ENCODE assay signal across 25 cellular contexts in the genomic region with DNA sequence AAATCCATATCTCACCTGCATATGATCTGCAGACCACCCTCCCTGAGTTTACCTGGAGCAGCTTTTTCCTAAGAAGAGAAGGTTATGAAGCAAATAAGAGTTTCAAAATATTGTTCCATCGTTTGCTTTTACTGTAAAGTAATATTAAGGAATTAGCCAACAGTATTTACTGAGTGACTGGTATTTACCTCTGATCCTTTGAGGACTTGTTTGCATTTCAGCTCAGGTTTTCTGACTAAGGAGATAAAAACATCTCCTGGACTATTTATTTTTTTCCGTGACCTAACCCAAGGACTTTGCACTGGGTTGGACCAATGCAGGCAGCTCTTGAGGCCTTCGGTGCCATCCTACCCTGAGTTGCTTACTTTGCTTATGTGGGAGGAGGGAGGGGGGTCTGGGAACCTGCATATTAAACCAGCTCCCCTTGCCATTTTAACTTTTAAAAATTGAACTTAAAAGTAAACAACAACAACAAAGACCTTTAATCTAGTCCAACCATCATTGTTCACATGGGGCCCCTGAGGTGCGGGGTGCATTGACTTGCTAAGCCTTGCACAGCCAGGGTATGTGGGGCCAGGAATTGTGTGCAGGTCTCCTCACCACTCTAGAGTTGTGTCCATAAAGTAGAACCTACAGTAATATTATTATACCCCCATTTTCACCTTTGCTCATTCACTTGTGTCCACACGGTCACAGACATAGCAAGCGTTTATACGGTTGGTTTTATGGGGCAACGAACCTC. TPM values are rescaled to one million over a fixed set of nuclear protein-coding genes. Genes with fewer than 3 reads are reported as not detected.
DNase-seq lines count a peak whose midpoint lies in the region; ATAC-seq, FAIRE-seq and TF ChIP-seq lines count a peak whose summit lies in the region.
"Had no signal": no experiment of that assay in that cellular context is flagged by ENCODE, and none has a peak within 500 bp of the region (broad histone marks: within the 10 kb centered on the region; RNA-seq: fewer than 3 reads in every experiment).

No MANE protein-coding gene starts in this region.

- intact Hi-C loops in mucosa of descending colon (cut with DNase I, micrococcal nuclease) (no loop called here), aorta (cut with DNase I) (no loop called here)
- intact Hi-C loops in CD4-positive, alpha-beta memory T cell (cut with micrococcal nuclease) = no loop called here

- peak; percentile 72; a peak in 4 of 5 replicates for TF ChIP-seq EP300 in A549 (IDR thresholded peaks at IDR 0.05)

- peak; percentile 35 to 85 for DNase-seq in A549 (ENCODE audit: low read depth in 1 of 2, low spot score in 1 of 2)
- DNase-seq in HuH-7 (ENCODE audit: low spot score) = peak; percentile 73
- peak in 1 of 3 donors; percentile 79 for DNase-seq in mucosa of descending colon
- DNase-seq in CD4-positive, alpha-beta memory T cell = no peak
- DNase-seq in T-helper 9 cell = no peak
- DNase-seq in aorta = no peak
- DNase-seq: activated CD4-positive, alpha-beta T cell treated with anti-CD3 and anti-CD28 coated beads for 1 hour; CD8-positive, alpha-beta T cell; EL; GOT3; heart left ventricle; immature natural killer cell; IMR-90; NCI-H2081; NCI-H510A treated with DMSO at 0.1 percent for 48 hours; OCI-M1; stimulated activated naive CD8-positive, alpha-beta T cell treated with anti-CD3 and anti-CD28 coated beads, Interleukin-15, amount 100 ng/mL, for 72 hours had no signal

- CTCF ChIA-PET in A549 (lab: Yijun Ruan, JAX) = interaction anchor here (1.0 to 6.2 kb wide), 6 partner anchors 9 to 114 kb away, joined by 3 to 38 read pairs (median 3); no protein-coding TSS in a partner anchor
- CTCF ChIA-PET in CD4-positive, alpha-beta memory T cell (lab: Charles Lee; ENCODE audit: partially characterized antibody) = interaction anchor here (1.1 kb wide), 2 partner anchors 9 to 30 kb away, joined by 4 read pairs; no protein-coding TSS in a partner anchor

- POLR2A ChIA-PET in A549 (lab: Yijun Ruan, JAX) = interaction anchor here (2.0 kb wide), 1 partner anchor 29 kb away, joined by 6 read pairs; no protein-coding TSS in a partner anchor
- POLR2A ChIA-PET in CD4-positive, alpha-beta memory T cell (lab: Charles Lee; ENCODE audit: partially characterized antibody) = no interaction called here

- H3K27me3 ChIP-seq in duodenal mucosa (ENCODE audit: control insufficient read depth in 1 of 2, insufficient read depth in 2 of 2, low read length in 2 of 2) = no peaks in the 10 kb centered on the region
- no peaks in the 10 kb centered on the region for H3K27me3 ChIP-seq in CD4-positive, alpha-beta memory T cell (ENCODE audit: insufficient read depth, low read length)
- no peaks in the 10 kb centered on the region for H3K27me3 ChIP-seq in aorta (ENCODE audit: control insufficient read depth in 1 of 2, insufficient read depth in 2 of 2, low read length in 1 of 2)
- H3K27me3 ChIP-seq: heart left ventricle, neutrophil, right atrium auricular region had no signal

- peak overlapping the region; percentile 93 for H3K4me2 ChIP-seq in A549

- H3K36me3 ChIP-seq in duodenal mucosa (ENCODE audit: control insufficient read depth in 1 of 2, insufficient read depth in 2 of 2, low read length in 2 of 2) = peaks cover 6 to 10% of the 10 kb centered on the region in 2 donors
- no peaks in the 10 kb centered on the region for H3K36me3 ChIP-seq in mucosa of descending colon (ENCODE audit: low read depth)
- no peaks in the 10 kb centered on the region for H3K36me3 ChIP-seq in CD4-positive, alpha-beta memory T cell (ENCODE audit: insufficient read depth, low read length)
- peaks cover 0 to 2% of the 10 kb centered on the region in 2 donors for H3K36me3 ChIP-seq in aorta (ENCODE audit: control insufficient read depth in 1 of 2, insufficient read depth in 2 of 2, low read length in 1 of 2)

- H3K9me3 Mint-ChIP-seq in CD4-positive, alpha-beta memory T cell = peaks cover 0 to 2% (median 0%) of the 10 kb centered on the region in 8 donors
- H3K9me3 Mint-ChIP-seq: activated T-helper 2 cell treated with anti-CD3 and anti-CD28 coated beads, Interferon-gamma antibody, Interleukin-2, Interleukin-4, amounts not matched to agents 10 μg/mL and 5 μg/mL and 100 μg/mL, durations not matched to agents 14 hours and 24 hours and 36 hours; CD8-positive, alpha-beta T cell; immature natural killer cell; mesothelial cell of epicardium; stimulated activated naive CD8-positive, alpha-beta T cell treated with anti-CD3 and anti-CD28 coated beads, Interleukin-15, amount 100 ng/mL, for 72 hours; T-helper 2 cell treated with Interferon-gamma antibody and Interleukin-4, amounts not matched to agents 5 μg/mL and 100 μg/mL, for 36 hours had no signal

- H3K9me3 ChIP-seq in A549 (no peaks in the 10 kb centered on the region), duodenal mucosa (ENCODE audit: control insufficient read depth in 1 of 2, low read length in 2 of 2) (no peaks in the 10 kb centered on the region), mucosa of descending colon (no peaks in the 10 kb centered on the region), aorta (ENCODE audit: control insufficient read depth, low read length) (no peaks in the 10 kb centered on the region)
- no peaks in the 10 kb centered on the region for H3K9me3 ChIP-seq in CD4-positive, alpha-beta memory T cell (ENCODE audit: control insufficient read depth in 1 of 2, low read length in 2 of 2)
- H3K9me3 ChIP-seq: heart left ventricle, neutrophil, right atrium auricular region had no signal

- 33% methylated on average over 8 of the region's 8 CpGs for WGBS in A549 (ENCODE audit: missing lambda C conversion rate)
- WGBS in aorta, 2 donors = 93 to 94% methylated on average over 8 of the region's 8 CpGs

- peaks cover 35% of the 10 kb centered on the region for H3K4me1 ChIP-seq in A549
- H3K4me1 ChIP-seq in duodenal mucosa (ENCODE audit: control insufficient read depth in 1 of 2, insufficient read depth in 2 of 2, low read length in 2 of 2) = peaks cover 25 to 36% of the 10 kb centered on the region in 2 donors
- peaks cover 13% of the 10 kb centered on the region for H3K4me1 ChIP-seq in mucosa of descending colon (ENCODE audit: low read depth)
- no peaks in the 10 kb centered on the region for H3K4me1 ChIP-seq in CD4-positive, alpha-beta memory T cell (ENCODE audit: insufficient read depth, low read length)
- no peaks in the 10 kb centered on the region for H3K4me1 ChIP-seq in aorta (ENCODE audit: control insufficient read depth in 1 of 2, insufficient read depth in 2 of 2, low read length in 2 of 2)

- H3K4me3 ChIP-seq in A549 (no peak overlapping the region), duodenal mucosa (ENCODE audit: low read depth in 1 of 2, low read length in 2 of 2) (peak overlapping the region in 1 of 2 donors; percentile 38), mucosa of descending colon (no peak overlapping the region), aorta (ENCODE audit: low read length in 2 of 2) (no peak overlapping the region)
- H3K4me3 ChIP-seq in CD4-positive, alpha-beta memory T cell (ENCODE audit: low read length in 2 of 2) = no peak overlapping the region
- H3K4me3 ChIP-seq: heart left ventricle, right atrium auricular region had no signal

- H3K4me1 Mint-ChIP-seq in CD4-positive, alpha-beta memory T cell = peaks cover 0 to 8% (median 6%) of the 10 kb centered on the region in 4 donors

- H3K27ac ChIP-seq in A549 (peak overlapping the region; percentile 73 to 78), duodenal mucosa (ENCODE audit: low read depth, low read length) (peak overlapping the region; percentile 72), aorta (ENCODE audit: low read depth in 1 of 2, low read length in 2 of 2) (no peak overlapping the region)
- H3K27ac ChIP-seq in CD4-positive, alpha-beta memory T cell (ENCODE audit: low read depth, low read length) = no peak overlapping the region
- H3K27ac ChIP-seq: heart left ventricle, neutrophil, right atrium auricular region had no signal

- peak overlapping the region; percentile 20 to 46 for H3K9ac ChIP-seq in duodenal mucosa (ENCODE audit: low read depth in 1 of 2, low read length in 2 of 2)

- no peak for FAIRE-seq in A549 (lab: Jason Lieb, UNC)
- FAIRE-seq: urothelium cell line had no signal

- TF ChIP-seq CTCF in A549 (IDR thresholded peaks at IDR 0.05) (no peak), mucosa of descending colon (IDR thresholded peaks at IDR 0.05) (no peak)

- no peak for TF ChIP-seq POLR2A in A549 (IDR thresholded peaks at IDR 0.05; ENCODE audit: low read length)

- H3K36me3 Mint-ChIP-seq in CD4-positive, alpha-beta memory T cell = peaks cover 22 to 25% of the 10 kb centered on the region in 2 donors

- no peak overlapping the region for H3K4me3 Mint-ChIP-seq in CD4-positive, alpha-beta memory T cell
- H3K4me3 Mint-ChIP-seq: CD8-positive, alpha-beta T cell; immature natural killer cell; mesothelial cell of epicardium; stimulated activated naive CD8-positive, alpha-beta T cell treated with anti-CD3 and anti-CD28 coated beads, Interleukin-15, amount 100 ng/mL, for 72 hours; T-helper 2 cell treated with Interferon-gamma antibody and Interleukin-4, amounts not matched to agents 5 μg/mL and 100 μg/mL, for 36 hours had no signal

- ATAC-seq in A549 (peak; percentile 92 to 93), mucosa of descending colon (peak; percentile 78), aorta (ENCODE audit: low FRiP score) (no peak), HG02840 (IDR thresholded peaks at IDR 0.05; ENCODE audit: low FRiP score, unreplicated experiment) (no peak)
- ATAC-seq: CD8-positive, alpha-beta T cell; heart left ventricle; stimulated activated naive CD8-positive, alpha-beta T cell treated with anti-CD3 and anti-CD28 coated beads, Interleukin-15, amount 100 ng/mL, for 72 hours had no signal

- H3K27me3 Mint-ChIP-seq in CD4-positive, alpha-beta memory T cell = no peaks in the 10 kb centered on the region
- H3K27me3 Mint-ChIP-seq: stimulated activated naive CD8-positive, alpha-beta T cell treated with anti-CD3 and anti-CD28 coated beads, Interleukin-15, amount 100 ng/mL, for 72 hours had no signal

- no peak for TF ChIP-seq RAD21 in A549 (conservative IDR thresholded peaks at IDR 0.05 in 1 of 2, IDR thresholded peaks at IDR 0.05 in 1 of 2)

- H3K27ac Mint-ChIP-seq in CD4-positive, alpha-beta memory T cell = no peak overlapping the region
- H3K27ac Mint-ChIP-seq: activated T-helper 2 cell treated with anti-CD3 and anti-CD28 coated beads, Interferon-gamma antibody, Interleukin-2, Interleukin-4, amounts not matched to agents 10 μg/mL and 5 μg/mL and 100 μg/mL, durations not matched to agents 14 hours and 24 hours and 36 hours; CD8-positive, alpha-beta T cell; immature natural killer cell; mesothelial cell of epicardium; stimulated activated naive CD8-positive, alpha-beta T cell treated with anti-CD3 and anti-CD28 coated beads, Interleukin-15, amount 100 ng/mL, for 72 hours; T-helper 2 cell treated with Interferon-gamma antibody and Interleukin-4, amounts not matched to agents 5 μg/mL and 100 μg/mL, for 36 hours had no signal

RNA-seq across cellular contexts. Expression of a gene that starts 39.3 kb away (rescaled TPM):
- 22.3 and 24.5 TPM in 2 replicates for polyA plus RNA-seq in A549 (2011; rRNA removed)
- 10.9 and 11.9 TPM in 2 replicates for polyA plus RNA-seq in A549 (2012; cell fraction: cytosol; rRNA removed)
- polyA plus RNA-seq in A549 (2012; cell fraction: nucleus; rRNA removed) = 14.7 and 15.0 TPM in 2 replicates
- 10.3 to 12.9 TPM (median 12.2 TPM) in 3 replicates for polyA plus RNA-seq in A549 (2017; fragmentation: RNase III; extraction: RNeasy Plus Mini Kit Qiagen cat#74134 plus additional on column Dnase treatment)
- 31.7 and 35.0 TPM in 2 replicates for polyA minus RNA-seq in A549 (2011; rRNA and poly(A)+ RNA removed)
- 100 to 1,000 TPM in 1 of 3 donors, 10 to 100 TPM in 2; 61.8 to 104 (median 83.4) TPM for total RNA-seq in mucosa of descending colon
- total RNA-seq in CD4-positive, alpha-beta memory T cell = 10 to 100 TPM; 15.9 to 17.2 TPM
- 10 to 100 TPM in 1 of 2 donors, 1 to 10 TPM in 1; 3.4 to 10.5 TPM for polyA plus RNA-seq in CD4-positive, alpha-beta memory T cell
- total RNA-seq in aorta = 10 to 100 TPM; 33.5 to 37.7 TPM
- polyA plus RNA-seq in aorta = 10 to 100 TPM; 15.7 to 16.3 TPM

Comparison
In these comparisons a context has a peak if more than half of its experiments do, and no peak if none do; other contexts are left out.
1. ATAC-seq: peak in A549 (2 of 2) and mucosa of descending colon (single experiment); none in aorta (single experiment) and HG02840 (single experiment).
2. DNase-seq: peak in A549 (2 of 2) and HuH-7 (single experiment); none in CD4-positive, alpha-beta memory T cell (0 of 5), T-helper 9 cell (single experiment) and aorta (0 of 2).
3. H3K27ac ChIP-seq: peak in A549 (2 of 2) and duodenal mucosa (single experiment); none in CD4-positive, alpha-beta memory T cell (single experiment) and aorta (0 of 2).